ENCODE assay signal across 9 cellular contexts in genomic region chr20:4170621-4171537, GRCh38. TPM values are rescaled to one million over a fixed set of nuclear protein-coding genes. Genes with fewer than 3 reads are reported as not detected.
DNase-seq lines count a peak whose midpoint lies in the region; ATAC-seq and TF ChIP-seq lines count a peak whose summit lies in the region.
"Had no signal": no experiment of that assay in that cellular context is flagged by ENCODE, and none has a peak within 500 bp of the region (broad histone marks: within the 10 kb centered on the region; RNA-seq: fewer than 3 reads in every experiment).

No MANE protein-coding gene starts in this region.

- no peak overlapping the region for H3K4me3 ChIP-seq in CD8-positive, alpha-beta T cell (ENCODE audit: low read depth, low read length)
- no peak overlapping the region for H3K4me3 ChIP-seq in SJSA1
- peak overlapping the region; percentile 70 to 80 for H3K4me3 ChIP-seq in duodenal mucosa (ENCODE audit: low read depth in 1 of 2, low read length in 2 of 2)
- no peak overlapping the region for H3K4me3 ChIP-seq in ovary

- no peak for TF ChIP-seq CTCF in CD8-positive, alpha-beta T cell (IDR thresholded peaks at IDR 0.05)
- TF ChIP-seq CTCF in ovary (IDR thresholded peaks at IDR 0.05) (no peak), foreskin keratinocyte (conservative IDR thresholded peaks at IDR 0.05) (no peak)

- H3K27me3 Mint-ChIP-seq in CD8-positive, alpha-beta T cell (ENCODE audit: low read depth): no peaks in the 10 kb centered on the region

- no peak for TF ChIP-seq EP300 in ovary (IDR thresholded peaks at IDR 0.05)

- intact Hi-C loops in CD8-positive, alpha-beta T cell (cut with DNase I, micrococcal nuclease): no loop called here
- intact Hi-C loops in ovary (cut with DNase I): no loop called here

- WGBS in ovary, 3 donors: 41 to 46% (median 42%) methylated on average over 14 of the region's 14 CpGs

- H3K4me1 Mint-ChIP-seq in CD8-positive, alpha-beta T cell (ENCODE audit: low read depth): peaks cover 37% of the 10 kb centered on the region

- H3K4me1 ChIP-seq in CD8-positive, alpha-beta T cell (ENCODE audit: insufficient read depth, low read length): peaks cover 27% of the 10 kb centered on the region
- H3K4me1 ChIP-seq in SJSA1 (replicated peaks) (peaks cover 17% of the 10 kb centered on the region), duodenal mucosa (ENCODE audit: control insufficient read depth in 1 of 2, insufficient read depth in 2 of 2, low read length in 2 of 2) (peaks cover 26 to 31% of the 10 kb centered on the region in 2 donors), ovary (ENCODE audit: insufficient read depth) (peaks cover 16% of the 10 kb centered on the region), foreskin keratinocyte (no peaks in the 10 kb centered on the region)

- peak overlapping the region; percentile 84 for H3K4me3 Mint-ChIP-seq in CD8-positive, alpha-beta T cell

- POLR2A ChIA-PET in CD8-positive, alpha-beta T cell (lab: Charles Lee): no interaction called here

- H3K9me3 ChIP-seq in CD8-positive, alpha-beta T cell (ENCODE audit: low read length): no peaks in the 10 kb centered on the region
- H3K9me3 ChIP-seq in SJSA1 (replicated peaks) (0 out of 2 replicates have a peak, but pooled peaks cover 3% of the 10 kb centered on the region), duodenal mucosa (ENCODE audit: control insufficient read depth in 1 of 2, low read length in 2 of 2) (no peaks in the 10 kb centered on the region), ovary (no peaks in the 10 kb centered on the region)

- no peaks in the 10 kb centered on the region for H3K36me3 ChIP-seq in CD8-positive, alpha-beta T cell (ENCODE audit: insufficient read depth, low read length)
- H3K36me3 ChIP-seq in SJSA1 (0 out of 2 replicates have a peak, but pooled peaks cover 3% of the 10 kb centered on the region), duodenal mucosa (ENCODE audit: control insufficient read depth in 1 of 2, insufficient read depth in 2 of 2, low read length in 2 of 2) (peaks cover 0 to 5% of the 10 kb centered on the region in 2 donors), ovary (no peaks in the 10 kb centered on the region)

- H3K27me3 ChIP-seq in CD8-positive, alpha-beta T cell (ENCODE audit: insufficient read depth, low read length): no peaks in the 10 kb centered on the region
- H3K27me3 ChIP-seq in SJSA1 (replicated peaks) (no peaks in the 10 kb centered on the region), duodenal mucosa (ENCODE audit: control insufficient read depth in 1 of 2, insufficient read depth in 2 of 2, low read length in 2 of 2) (no peaks in the 10 kb centered on the region), ovary (no peaks in the 10 kb centered on the region), foreskin keratinocyte (no peaks in the 10 kb centered on the region)

- H3K36me3 Mint-ChIP-seq in CD8-positive, alpha-beta T cell: no peaks in the 10 kb centered on the region

- peak overlapping the region; percentile 90 for H3K27ac Mint-ChIP-seq in CD8-positive, alpha-beta T cell

- peak overlapping the region; percentile 55 to 64 for H3K9ac ChIP-seq in duodenal mucosa (ENCODE audit: low read depth in 1 of 2, low read length in 2 of 2)

- no peak overlapping the region for H3K27ac ChIP-seq in CD8-positive, alpha-beta T cell (ENCODE audit: low read depth, low read length)
- H3K27ac ChIP-seq in SJSA1 (0 out of 2 replicates have a peak overlapping the region, but pooled peaks have one; percentile 72), duodenal mucosa (ENCODE audit: low read depth, low read length) (no peak overlapping the region), ovary (peak overlapping the region; percentile 36 to 58), foreskin keratinocyte (no peak overlapping the region)

- H3K9me3 Mint-ChIP-seq in CD8-positive, alpha-beta T cell: no peaks in the 10 kb centered on the region

- ATAC-seq in CD8-positive, alpha-beta T cell: no peak
- no peak for ATAC-seq in foreskin keratinocyte

- TF ChIP-seq POLR2A in ovary (IDR thresholded peaks at IDR 0.05): no peak

- no peak for DNase-seq in CD8-positive, alpha-beta T cell
- DNase-seq in SJSA1 (ENCODE audit: low read depth in 1 of 2, low spot score in 2 of 2): no peak
- DNase-seq in ovary: peak in 3 of 5 donors; percentile 55 to 72 (median 59)
- DNase-seq in GM19238 (ENCODE audit: insufficient read length, low spot score): no peak
- no peak for DNase-seq in stimulated activated CD4-positive, alpha-beta T cell treated with anti-CD3 and anti-CD28 coated beads, Interleukin-4, amount 100 ng/mL, for 4 hours
- DNase-seq in foreskin keratinocyte: no peak
- DNase-seq in SK-N-DZ (ENCODE audit: low spot score): no peak
- DNase-seq: NCI-H2107 had no signal

- CTCF ChIA-PET in CD8-positive, alpha-beta T cell (lab: Charles Lee): no interaction called here

RNA-seq across cellular contexts. Expression of gene SMOX, which starts 22.3 kb away (rescaled TPM):
- under 1 TPM; 0.50 to 0.52 TPM for total RNA-seq in CD8-positive, alpha-beta T cell
- 8.1 and 10.3 TPM in 2 replicates for total RNA-seq in SJSA1 (2014; rRNA removed; shearing (Covaris generic))
- total RNA-seq in ovary: 10 to 100 TPM in 6 of 7 donors, 1 to 10 TPM in 1; 9.8 to 31.8 (median 15.7) TPM
- 10 to 100 TPM in 1 of 2 donors, 1 to 10 TPM in 1; 4.9 to 14.6 TPM for polyA plus RNA-seq in ovary
- total RNA-seq in foreskin keratinocyte: 4.8 and 8.3 TPM in 2 replicates
- polyA plus RNA-seq in foreskin keratinocyte: 5.4 and 7.7 TPM in 2 replicates
- 8.0 and 8.1 TPM in 2 replicates for polyA plus RNA-seq in SK-N-DZ (2014; cell fraction: cytosol; rRNA removed)
- 4.4 and 4.6 TPM in 2 replicates for polyA plus RNA-seq in SK-N-DZ (2014; cell fraction: nucleus; rRNA removed)

Comparison
In these comparisons a context has a peak if more than half of its experiments do, and no peak if none do; other contexts are left out.
1. DNase-seq: peak in ovary (3 of 5); none in CD8-positive, alpha-beta T cell (0 of 7), SJSA1 (0 of 2), GM19238 (single experiment), stimulated activated CD4-positive, alpha-beta T cell treated with anti-CD3 and anti-CD28 coated beads, Interleukin-4, amount 100 ng/mL, for 4 hours (0 of 2), foreskin keratinocyte (0 of 2) and SK-N-DZ (single experiment).
2. H3K27ac ChIP-seq: peak in SJSA1 (single experiment) and ovary (2 of 2); none in CD8-positive, alpha-beta T cell (single experiment), duodenal mucosa (single experiment) and foreskin keratinocyte (single experiment).
3. H3K4me3 ChIP-seq: peak in duodenal mucosa (2 of 2); none in CD8-positive, alpha-beta T cell (single experiment), SJSA1 (single experiment) and ovary (single experiment).